Comparison of ENCODE assay signal across 18 cellular contexts in genomic region chr19:54017266-54017665, GRCh38. TPM values are rescaled to one million over a fixed set of nuclear protein-coding genes. Genes with fewer than 3 reads are reported as not detected.
DNase-seq lines count a peak whose midpoint lies in the region; ATAC-seq, FAIRE-seq and TF ChIP-seq lines count a peak whose summit lies in the region.
"Had no signal": no experiment of that assay in that cellular context is flagged by ENCODE, and none has a peak within 500 bp of the region (broad histone marks: within the 10 kb centered on the region; RNA-seq: fewer than 3 reads in every experiment).

No MANE protein-coding gene starts in this region.

- no peak overlapping the region for H2BK5ac ChIP-seq in mesendoderm (ENCODE audit: low read length)

- H3K56ac ChIP-seq in mesendoderm (ENCODE audit: low read length) = no peak overlapping the region

- H3K27me3 ChIP-seq in MG63 = no peaks in the 10 kb centered on the region
- H3K27me3 ChIP-seq in astrocyte (ENCODE audit: insufficient read depth, low read length) = no peaks in the 10 kb centered on the region
- no peaks in the 10 kb centered on the region for H3K27me3 ChIP-seq in mesendoderm (ENCODE audit: insufficient read depth, low read length, poor library complexity)
- H3K27me3 ChIP-seq in heart right ventricle = peaks cover 0 to 57% (median 40%) of the 10 kb centered on the region in 7 donors

- peaks cover 15% of the 10 kb centered on the region for H3K27me3 Mint-ChIP-seq in astrocyte (ENCODE audit: low read depth, unreplicated experiment)
- H3K27me3 Mint-ChIP-seq in activated T-helper 1 cell treated with anti-CD3 and anti-CD28 coated beads, Interleukin-12 subunit alpha, Interleukin-12 subunit beta, Interleukin-2, Interleukin-4 antibody, amounts not matched to agents 30 ng/mL and 10 ng/mL and 1 ng/mL, durations not matched to agents 14 hours and 24 hours and 36 hours (ENCODE audit: insufficient read depth) = peaks cover 2% of the 10 kb centered on the region

- DNase-seq in Daoy (ENCODE audit: low read depth) (peak; percentile 52), MG63 (peak; percentile 40), astrocyte (ENCODE audit: low read depth) (peak; percentile 54), mesendoderm (peak; percentile 70), GM12892 (ENCODE audit: insufficient read length) (no peak), heart right ventricle (no peak)
- DNase-seq in activated T-helper 1 cell treated with anti-CD3 and anti-CD28 coated beads, Interleukin-12 subunit alpha, Interleukin-12 subunit beta, Interleukin-2, Interleukin-4 antibody, amounts not matched to agents 30 ng/mL and 10 ng/mL and 1 ng/mL, durations not matched to agents 14 hours and 24 hours and 36 hours (ENCODE audit: low spot score) = no peak
- DNase-seq: activated naive CD4-positive, alpha-beta T cell treated with anti-CD3 and anti-CD28 coated beads for 36 hours; erythroblast; NCI-H1417; NCI-H82; nucleus accumbens; spleen had no signal

- H2AFZ ChIP-seq in astrocyte (ENCODE audit: low read depth, low read length) = no peak overlapping the region

- no peaks in the 10 kb centered on the region for H3K9me3 ChIP-seq in MG63
- no peaks in the 10 kb centered on the region for H3K9me3 ChIP-seq in astrocyte (ENCODE audit: insufficient read depth, low read depth, low read length)
- peaks cover 0 to 3% (median 0%) of the 10 kb centered on the region in 11 donors for H3K9me3 ChIP-seq in heart right ventricle
- H3K9me3 ChIP-seq: spleen had no signal

- H3K36me3 Mint-ChIP-seq in astrocyte (ENCODE audit: low read depth, unreplicated experiment) = no peaks in the 10 kb centered on the region
- no peaks in the 10 kb centered on the region for H3K36me3 Mint-ChIP-seq in activated T-helper 1 cell treated with anti-CD3 and anti-CD28 coated beads, Interleukin-12 subunit alpha, Interleukin-12 subunit beta, Interleukin-2, Interleukin-4 antibody, amounts not matched to agents 30 ng/mL and 10 ng/mL and 1 ng/mL, durations not matched to agents 14 hours and 24 hours and 36 hours (ENCODE audit: low read depth)

- FAIRE-seq in astrocyte (lab: Jason Lieb, UNC) (no peak), GM12892 (lab: Jason Lieb, UNC) (no peak)

- H3K4ac ChIP-seq in mesendoderm (ENCODE audit: low read depth, low read length) = no peak overlapping the region

- no peak overlapping the region for H4K8ac ChIP-seq in mesendoderm (ENCODE audit: low read depth, low read length)

- H3K36me3 ChIP-seq in MG63 (no peaks in the 10 kb centered on the region), astrocyte (ENCODE audit: insufficient read depth, low read length) (no peaks in the 10 kb centered on the region), mesendoderm (ENCODE audit: control insufficient read depth, insufficient read depth, low read length) (no peaks in the 10 kb centered on the region), heart right ventricle (no peaks in the 10 kb centered on the region)
- H3K36me3 ChIP-seq: spleen had no signal

- TF ChIP-seq POLR2A in GM12892 (IDR thresholded peaks at IDR 0.05; ENCODE audit: low read depth, low read length) = no peak

- H3K9me3 Mint-ChIP-seq in astrocyte (ENCODE audit: unreplicated experiment) = peaks cover 5% of the 10 kb centered on the region
- H3K9me3 Mint-ChIP-seq in activated T-helper 1 cell treated with anti-CD3 and anti-CD28 coated beads, Interleukin-12 subunit alpha, Interleukin-12 subunit beta, Interleukin-2, Interleukin-4 antibody, amounts not matched to agents 30 ng/mL and 10 ng/mL and 1 ng/mL, durations not matched to agents 14 hours and 24 hours and 36 hours = no peaks in the 10 kb centered on the region
- H3K9me3 Mint-ChIP-seq: activated naive CD4-positive, alpha-beta T cell treated with anti-CD3 and anti-CD28 coated beads for 36 hours; central memory CD8-positive, alpha-beta T cell had no signal

- no peak overlapping the region for H2BK120ac ChIP-seq in mesendoderm (ENCODE audit: low read depth, low read length)

- H3K4me1 ChIP-seq in astrocyte (ENCODE audit: insufficient read depth, low read length) (peaks cover 7% of the 10 kb centered on the region), mesendoderm (ENCODE audit: control insufficient read depth, low read depth, low read length) (no peaks in the 10 kb centered on the region), heart right ventricle (peaks cover 0 to 13% (median 0%) of the 10 kb centered on the region in 9 donors)

- no peak overlapping the region for H2BK15ac ChIP-seq in mesendoderm (replicated peaks; ENCODE audit: low read depth)

- no peak for TF ChIP-seq CTCF in astrocyte (IDR thresholded peaks at IDR 0.05; ENCODE audit: insufficient read depth, low read depth, low read length)
- TF ChIP-seq CTCF in heart right ventricle (IDR thresholded peaks at IDR 0.05) = no peak

- ATAC-seq in heart right ventricle = no peak

- no peak overlapping the region for H3K27ac Mint-ChIP-seq in astrocyte (ENCODE audit: unreplicated experiment)
- H3K27ac Mint-ChIP-seq in activated T-helper 1 cell treated with anti-CD3 and anti-CD28 coated beads, Interleukin-12 subunit alpha, Interleukin-12 subunit beta, Interleukin-2, Interleukin-4 antibody, amounts not matched to agents 30 ng/mL and 10 ng/mL and 1 ng/mL, durations not matched to agents 14 hours and 24 hours and 36 hours = no peak overlapping the region
- H3K27ac Mint-ChIP-seq: activated naive CD4-positive, alpha-beta T cell treated with anti-CD3 and anti-CD28 coated beads for 36 hours; memory B cell had no signal

- H3K4me1 Mint-ChIP-seq in astrocyte (ENCODE audit: low read depth, unreplicated experiment) = peaks cover 8% of the 10 kb centered on the region
- no peaks in the 10 kb centered on the region for H3K4me1 Mint-ChIP-seq in activated T-helper 1 cell treated with anti-CD3 and anti-CD28 coated beads, Interleukin-12 subunit alpha, Interleukin-12 subunit beta, Interleukin-2, Interleukin-4 antibody, amounts not matched to agents 30 ng/mL and 10 ng/mL and 1 ng/mL, durations not matched to agents 14 hours and 24 hours and 36 hours (ENCODE audit: low read depth)
- H3K4me1 Mint-ChIP-seq: central memory CD8-positive, alpha-beta T cell had no signal

- H3K27ac ChIP-seq in astrocyte (ENCODE audit: low read depth, low read length) = no peak overlapping the region
- no peak overlapping the region for H3K27ac ChIP-seq in mesendoderm (ENCODE audit: low read depth, low read length)
- no peak overlapping the region for H3K27ac ChIP-seq in heart right ventricle
- H3K27ac ChIP-seq: VCaP had no signal

- no peak overlapping the region for H4K5ac ChIP-seq in mesendoderm (ENCODE audit: low read length)

- intact Hi-C loops in heart right ventricle (cut with DNase I) = no loop called here
- intact Hi-C loops in activated T-helper 1 cell treated with anti-CD3 and anti-CD28 coated beads, Interleukin-12 subunit alpha, Interleukin-12 subunit beta, Interleukin-2, Interleukin-4 antibody, amounts not matched to agents 30 ng/mL and 10 ng/mL and 1 ng/mL, durations not matched to agents 14 hours and 24 hours and 36 hours (cut with micrococcal nuclease) = no loop called here

- no peak overlapping the region for H3K18ac ChIP-seq in mesendoderm (ENCODE audit: low read length)

- H4K20me1 ChIP-seq in astrocyte (ENCODE audit: insufficient read depth, low read length) = no peaks in the 10 kb centered on the region

- no peak overlapping the region for H2AK5ac ChIP-seq in mesendoderm (ENCODE audit: low read length)

- H3K79me2 ChIP-seq in astrocyte (ENCODE audit: insufficient read depth, low read length) (no peaks in the 10 kb centered on the region), mesendoderm (ENCODE audit: control insufficient read depth, insufficient read depth, low read length) (no peaks in the 10 kb centered on the region)

- H3K4me3 ChIP-seq in MG63 (no peak overlapping the region), astrocyte (ENCODE audit: insufficient read depth, low read depth, low read length) (no peak overlapping the region), mesendoderm (ENCODE audit: low read length) (no peak overlapping the region), heart right ventricle (no peak overlapping the region)
- H3K4me3 ChIP-seq: spleen had no signal

- no CpG with 5 or more reads among the region's 4 CpGs for WGBS in mesendoderm (ENCODE audit: extremely low coverage, insufficient coverage, low lambda C conversion rate)
- 72 to 74% methylated on average over 4 of the region's 4 CpGs for WGBS in heart right ventricle, 2 donors

- H3K4me3 Mint-ChIP-seq in astrocyte (ENCODE audit: unreplicated experiment) = no peak overlapping the region
- no peak overlapping the region for H3K4me3 Mint-ChIP-seq in activated T-helper 1 cell treated with anti-CD3 and anti-CD28 coated beads, Interleukin-12 subunit alpha, Interleukin-12 subunit beta, Interleukin-2, Interleukin-4 antibody, amounts not matched to agents 30 ng/mL and 10 ng/mL and 1 ng/mL, durations not matched to agents 14 hours and 24 hours and 36 hours
- H3K4me3 Mint-ChIP-seq: activated naive CD4-positive, alpha-beta T cell treated with anti-CD3 and anti-CD28 coated beads for 36 hours; central memory CD8-positive, alpha-beta T cell; memory B cell had no signal

- H3K4me2 ChIP-seq in astrocyte (ENCODE audit: low read length) (no peak overlapping the region), mesendoderm (ENCODE audit: low read length) (no peak overlapping the region)

- no peaks in the 10 kb centered on the region for H3K79me1 ChIP-seq in mesendoderm (ENCODE audit: low read length)

- H3K23ac ChIP-seq in mesendoderm (ENCODE audit: low read length) = no peak overlapping the region

- H3K9ac ChIP-seq in astrocyte (ENCODE audit: low read length) = no peak overlapping the region
- H3K9ac ChIP-seq in mesendoderm (ENCODE audit: low read length) = no peak overlapping the region

RNA-seq across cellular contexts. Expression of gene CACNG6, which starts 25.8 kb away (rescaled TPM):
- 1.0 and 9.3 TPM in 2 replicates for total RNA-seq in Daoy (2014; rRNA removed; shearing (Covaris generic))
- total RNA-seq in MG63 (2014; rRNA removed; shearing (Covaris generic); ENCODE audit: low replicate concordance) = 0.43 TPM in 1 of 2 replicates, not detected in the other
- 0.20 TPM in 1 of 2 replicates, not detected in the other for total RNA-seq in astrocyte
- polyA plus RNA-seq in mesendoderm (2013, experiment 1 of 2) = 0.20 TPM
- 0.20 TPM for polyA plus RNA-seq in mesendoderm (2013, experiment 2 of 2)
- not detected for polyA plus RNA-seq in GM12892 (2012; ENCODE audit: missing spikeins)
- not detected for total RNA-seq in heart right ventricle
- polyA plus RNA-seq in heart right ventricle = not detected
- total RNA-seq in activated T-helper 1 cell treated with anti-CD3 and anti-CD28 coated beads, Interleukin-12 subunit alpha, Interleukin-12 subunit beta, Interleukin-2, Interleukin-4 antibody, amounts not matched to agents 30 ng/mL and 10 ng/mL and 1 ng/mL, durations not matched to agents 14 hours and 24 hours and 36 hours = not detected in 2 replicates
- total RNA-seq: activated CD8-positive, alpha-beta memory T cell treated with anti-CD3 and anti-CD28 coated beads for 36 hours; activated naive CD4-positive, alpha-beta T cell treated with anti-CD3 and anti-CD28 coated beads for 36 hours; SK-MEL-5; spleen had no signal
- polyA plus RNA-seq: spleen had no signal

RNA-seq across cellular contexts. Expression of gene VSTM1, which starts 46.4 kb away (rescaled TPM):
- total RNA-seq in Daoy (2014; rRNA removed; shearing (Covaris generic)) = not detected in 2 replicates
- not detected in 2 replicates for total RNA-seq in MG63 (2014; rRNA removed; shearing (Covaris generic); ENCODE audit: low replicate concordance)
- total RNA-seq in astrocyte (0.68 TPM in 1 of 2 replicates, not detected in the other), heart right ventricle (under 1 TPM in 2 of 10 donors, not detected in 8; 0.33 to 0.60 TPM)
- 1.4 TPM for polyA plus RNA-seq in mesendoderm (2013, experiment 1 of 2)
- 1.7 TPM for polyA plus RNA-seq in mesendoderm (2013, experiment 2 of 2)
- polyA plus RNA-seq in GM12892 (2012; ENCODE audit: missing spikeins) = not detected
- not detected for polyA plus RNA-seq in heart right ventricle
- not detected in 2 replicates for total RNA-seq in activated T-helper 1 cell treated with anti-CD3 and anti-CD28 coated beads, Interleukin-12 subunit alpha, Interleukin-12 subunit beta, Interleukin-2, Interleukin-4 antibody, amounts not matched to agents 30 ng/mL and 10 ng/mL and 1 ng/mL, durations not matched to agents 14 hours and 24 hours and 36 hours
- total RNA-seq: activated CD8-positive, alpha-beta memory T cell treated with anti-CD3 and anti-CD28 coated beads for 36 hours; activated naive CD4-positive, alpha-beta T cell treated with anti-CD3 and anti-CD28 coated beads for 36 hours; SK-MEL-5 had no signal

RNA-seq across cellular contexts. Expression of gene CACNG8, which starts 54.5 kb away (rescaled TPM):
- 0.48 and 2.9 TPM in 2 replicates for total RNA-seq in Daoy (2014; rRNA removed; shearing (Covaris generic))
- total RNA-seq in MG63 (2014; rRNA removed; shearing (Covaris generic); ENCODE audit: low replicate concordance) = 0.05 TPM in 1 of 2 replicates, not detected in the other
- 3.2 TPM in 2 replicates for total RNA-seq in astrocyte
- polyA plus RNA-seq in mesendoderm (2013, experiment 1 of 2) = 0.39 TPM
- 0.42 TPM for polyA plus RNA-seq in mesendoderm (2013, experiment 2 of 2)
- 0.04 TPM for polyA plus RNA-seq in GM12892 (2012; ENCODE audit: missing spikeins)
- total RNA-seq in heart right ventricle = under 1 TPM in 9 of 10 donors, not detected in 1; 0.07 to 0.31 (median 0.14) TPM
- under 1 TPM; 0.03 to 0.22 TPM for polyA plus RNA-seq in heart right ventricle
- not detected in 2 replicates for total RNA-seq in activated T-helper 1 cell treated with anti-CD3 and anti-CD28 coated beads, Interleukin-12 subunit alpha, Interleukin-12 subunit beta, Interleukin-2, Interleukin-4 antibody, amounts not matched to agents 30 ng/mL and 10 ng/mL and 1 ng/mL, durations not matched to agents 14 hours and 24 hours and 36 hours
- total RNA-seq: activated CD8-positive, alpha-beta memory T cell treated with anti-CD3 and anti-CD28 coated beads for 36 hours; activated naive CD4-positive, alpha-beta T cell treated with anti-CD3 and anti-CD28 coated beads for 36 hours; SK-MEL-5 had no signal

Comparison
In these comparisons a context has a peak if more than half of its experiments do, and no peak if none do; other contexts are left out.
1. DNase-seq: peak in Daoy (single experiment), MG63 (single experiment), astrocyte (single experiment) and mesendoderm (single experiment); none in GM12892 (single experiment), heart right ventricle (0 of 2) and activated T-helper 1 cell treated with anti-CD3 and anti-CD28 coated beads, Interleukin-12 subunit alpha, Interleukin-12 subunit beta, Interleukin-2, Interleukin-4 antibody, amounts not matched to agents 30 ng/mL and 10 ng/mL and 1 ng/mL, durations not matched to agents 14 hours and 24 hours and 36 hours (single experiment).